ENCODE assay signal across 1 cellular context in the genomic region with DNA sequence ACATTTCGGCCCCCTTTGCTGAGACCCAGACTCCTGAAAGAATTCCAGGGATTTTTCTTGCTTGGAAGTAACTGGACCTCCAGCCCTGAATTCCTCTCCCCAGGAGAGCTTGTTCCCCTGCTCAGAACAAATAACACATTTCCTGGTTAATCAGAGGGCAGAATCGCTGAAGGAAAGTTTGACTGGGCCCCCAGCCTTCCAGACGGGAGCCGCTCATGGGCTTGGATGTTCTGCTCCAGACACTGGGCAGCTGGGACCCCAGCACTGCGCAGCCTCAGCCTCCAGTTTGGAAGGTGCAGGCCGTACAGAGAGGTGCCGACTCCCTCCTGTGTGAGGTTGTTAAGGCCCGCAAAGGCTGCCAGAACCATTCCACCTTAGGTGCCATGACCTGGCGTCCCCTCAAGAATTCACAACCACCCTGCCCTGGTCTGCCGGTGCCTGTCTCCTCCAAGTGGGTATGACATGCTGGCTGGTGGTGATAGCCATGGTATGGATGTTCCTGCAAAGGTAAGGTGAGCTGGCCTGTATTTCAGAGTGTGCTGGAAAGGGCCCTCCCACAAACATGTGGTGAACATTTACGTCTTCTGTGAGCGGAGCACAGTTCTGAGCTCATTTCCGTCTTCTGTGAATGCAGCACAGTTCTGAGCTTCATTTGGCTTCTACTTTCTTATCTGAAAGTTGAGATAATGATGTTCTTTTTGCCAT.
TF ChIP-seq lines count a peak whose summit lies in the region.

No MANE protein-coding gene starts in this region.

TF ChIP-seq in GM23338, 12 proteins besides CTCF, POLR2A, EP300 and RAD21 (continued from another document):
- TF ChIP-seq, protein P1, sequence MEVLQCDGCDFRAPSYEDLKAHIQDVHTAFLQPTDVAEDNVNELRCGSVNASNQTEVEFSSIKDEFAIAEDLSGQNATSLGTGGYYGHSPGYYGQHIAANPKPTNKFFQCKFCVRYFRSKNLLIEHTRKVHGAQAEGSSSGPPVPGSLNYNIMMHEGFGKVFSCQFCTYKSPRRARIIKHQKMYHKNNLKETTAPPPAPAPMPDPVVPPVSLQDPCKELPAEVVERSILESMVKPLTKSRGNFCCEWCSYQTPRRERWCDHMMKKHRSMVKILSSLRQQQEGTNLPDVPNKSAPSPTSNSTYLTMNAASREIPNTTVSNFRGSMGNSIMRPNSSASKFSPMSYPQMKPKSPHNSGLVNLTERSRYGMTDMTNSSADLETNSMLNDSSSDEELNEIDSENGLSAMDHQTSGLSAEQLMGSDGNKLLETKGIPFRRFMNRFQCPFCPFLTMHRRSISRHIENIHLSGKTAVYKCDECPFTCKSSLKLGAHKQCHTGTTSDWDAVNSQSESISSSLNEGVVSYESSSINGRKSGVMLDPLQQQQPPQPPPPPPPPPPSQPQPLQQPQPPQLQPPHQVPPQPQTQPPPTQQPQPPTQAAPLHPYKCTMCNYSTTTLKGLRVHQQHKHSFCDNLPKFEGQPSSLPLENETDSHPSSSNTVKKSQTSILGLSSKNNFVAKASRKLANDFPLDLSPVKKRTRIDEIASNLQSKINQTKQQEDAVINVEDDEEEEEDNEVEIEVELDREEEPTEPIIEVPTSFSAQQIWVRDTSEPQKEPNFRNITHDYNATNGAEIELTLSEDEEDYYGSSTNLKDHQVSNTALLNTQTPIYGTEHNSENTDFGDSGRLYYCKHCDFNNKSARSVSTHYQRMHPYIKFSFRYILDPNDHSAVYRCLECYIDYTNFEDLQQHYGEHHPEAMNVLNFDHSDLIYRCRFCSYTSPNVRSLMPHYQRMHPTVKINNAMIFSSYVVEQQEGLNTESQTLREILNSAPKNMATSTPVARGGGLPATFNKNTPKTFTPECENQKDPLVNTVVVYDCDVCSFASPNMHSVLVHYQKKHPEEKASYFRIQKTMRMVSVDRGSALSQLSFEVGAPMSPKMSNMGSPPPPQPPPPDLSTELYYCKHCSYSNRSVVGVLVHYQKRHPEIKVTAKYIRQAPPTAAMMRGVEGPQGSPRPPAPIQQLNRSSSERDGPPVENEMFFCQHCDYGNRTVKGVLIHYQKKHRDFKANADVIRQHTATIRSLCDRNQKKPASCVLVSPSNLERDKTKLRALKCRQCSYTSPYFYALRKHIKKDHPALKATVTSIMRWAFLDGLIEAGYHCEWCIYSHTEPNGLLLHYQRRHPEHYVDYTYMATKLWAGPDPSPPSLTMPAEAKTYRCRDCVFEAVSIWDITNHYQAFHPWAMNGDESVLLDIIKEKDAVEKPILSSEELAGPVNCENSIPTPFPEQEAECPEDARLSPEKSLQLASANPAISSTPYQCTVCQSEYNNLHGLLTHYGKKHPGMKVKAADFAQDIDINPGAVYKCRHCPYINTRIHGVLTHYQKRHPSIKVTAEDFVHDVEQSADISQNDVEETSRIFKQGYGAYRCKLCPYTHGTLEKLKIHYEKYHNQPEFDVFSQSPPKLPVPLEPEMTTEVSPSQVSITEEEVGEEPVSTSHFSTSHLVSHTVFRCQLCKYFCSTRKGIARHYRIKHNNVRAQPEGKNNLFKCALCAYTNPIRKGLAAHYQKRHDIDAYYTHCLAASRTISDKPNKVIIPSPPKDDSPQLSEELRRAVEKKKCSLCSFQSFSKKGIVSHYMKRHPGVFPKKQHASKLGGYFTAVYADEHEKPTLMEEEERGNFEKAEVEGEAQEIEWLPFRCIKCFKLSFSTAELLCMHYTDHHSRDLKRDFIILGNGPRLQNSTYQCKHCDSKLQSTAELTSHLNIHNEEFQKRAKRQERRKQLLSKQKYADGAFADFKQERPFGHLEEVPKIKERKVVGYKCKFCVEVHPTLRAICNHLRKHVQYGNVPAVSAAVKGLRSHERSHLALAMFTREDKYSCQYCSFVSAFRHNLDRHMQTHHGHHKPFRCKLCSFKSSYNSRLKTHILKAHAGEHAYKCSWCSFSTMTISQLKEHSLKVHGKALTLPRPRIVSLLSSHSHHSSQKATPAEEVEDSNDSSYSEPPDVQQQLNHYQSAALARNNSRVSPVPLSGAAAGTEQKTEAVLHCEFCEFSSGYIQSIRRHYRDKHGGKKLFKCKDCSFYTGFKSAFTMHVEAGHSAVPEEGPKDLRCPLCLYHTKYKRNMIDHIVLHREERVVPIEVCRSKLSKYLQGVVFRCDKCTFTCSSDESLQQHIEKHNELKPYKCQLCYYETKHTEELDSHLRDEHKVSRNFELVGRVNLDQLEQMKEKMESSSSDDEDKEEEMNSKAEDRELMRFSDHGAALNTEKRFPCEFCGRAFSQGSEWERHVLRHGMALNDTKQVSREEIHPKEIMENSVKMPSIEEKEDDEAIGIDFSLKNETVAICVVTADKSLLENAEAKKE (CRISPR knock-in tag; IDR thresholded peaks at IDR 0.05), result no peak
- no peak for TF ChIP-seq EZH2phosphoT487 (IDR thresholded peaks at IDR 0.05; ENCODE audit: unreplicated experiment)
